In genomic region chr14:99624971-99625370, GRCh38 we compare ENCODE assay signal across 17 cellular contexts. TPM values are rescaled to one million over a fixed set of nuclear protein-coding genes. Genes with fewer than 3 reads are reported as not detected.
"Had no signal": no experiment of that assay in that cellular context is flagged by ENCODE, and none has a peak within 500 bp of the region (broad histone marks: within the 10 kb centered on the region; RNA-seq: fewer than 3 reads in every experiment).

No MANE protein-coding gene starts in this region.

- H3K4me1 ChIP-seq: ascending aorta, colonic mucosa, testis had no signal

- H3K9me3 Mint-ChIP-seq: activated naive CD4-positive, alpha-beta T cell treated with anti-CD3 and anti-CD28 coated beads, Interleukin-2, amount 50 U/mL, for 24 hours; central memory CD8-positive, alpha-beta T cell; nephron progenitor cell had no signal

- H3K27ac ChIP-seq: ascending aorta, colonic mucosa, testis, upper lobe of left lung had no signal

- H3K4me1 Mint-ChIP-seq: central memory CD8-positive, alpha-beta T cell had no signal

- H3K36me3 ChIP-seq: ascending aorta, colonic mucosa, upper lobe of left lung had no signal

- H3K27ac Mint-ChIP-seq: activated naive CD4-positive, alpha-beta T cell treated with anti-CD3 and anti-CD28 coated beads, Interleukin-2, amount 50 U/mL, for 24 hours; nephron progenitor cell had no signal

- H3K4me3 Mint-ChIP-seq: activated naive CD4-positive, alpha-beta T cell treated with anti-CD3 and anti-CD28 coated beads, Interleukin-2, amount 50 U/mL, for 24 hours; central memory CD8-positive, alpha-beta T cell; nephron progenitor cell had no signal

- H3K9me3 ChIP-seq: ascending aorta, colonic mucosa, testis, upper lobe of left lung had no signal

- FAIRE-seq: frontal cortex had no signal

- DNase-seq: activated CD4-positive, CD25-positive, alpha-beta regulatory T cell treated with anti-CD3 and anti-CD28 coated beads, Interleukin-2, amount 50 U/mL, for 72 hours; activated CD8-positive, alpha-beta memory T cell treated with anti-CD3 and anti-CD28 coated beads for 24 hours; activated CD8-positive, alpha-beta memory T cell treated with anti-CD3 and anti-CD28 coated beads, Interleukin-2, amount 50 U/mL, for 48 hours; activated effector memory CD4-positive, alpha-beta T cell treated with anti-CD3 and anti-CD28 coated beads, Interleukin-2, amount 50 U/mL, for 16 hours; activated T-cell treated with anti-CD3 and anti-CD28 coated beads, Interleukin-2, amount 50 U/mL, for 48 hours; colonic mucosa; erythroblast; head of caudate nucleus; mesendoderm; nephron progenitor cell; testis; upper lobe of left lung had no signal

- H3K4me3 ChIP-seq: ascending aorta, colonic mucosa, testis, upper lobe of left lung had no signal

- H3K27me3 ChIP-seq: ascending aorta, colonic mucosa, testis, upper lobe of left lung had no signal

- H3K36me3 Mint-ChIP-seq: activated naive CD4-positive, alpha-beta T cell treated with anti-CD3 and anti-CD28 coated beads, Interleukin-2, amount 50 U/mL, for 24 hours had no signal

RNA-seq across cellular contexts. Expression of gene CYP46A1, which starts 59.1 kb away (rescaled TPM):
- total RNA-seq: ascending aorta; T-helper 1 cell treated with Interleukin-12 subunit alpha and Interleukin-12 subunit beta and Interleukin-4 antibody, amounts not matched to agents 30 ng/mL and 1 ng/mL, for 36 hours had no signal
